ENCODE assay signal across 12 cellular contexts in the genomic region with DNA sequence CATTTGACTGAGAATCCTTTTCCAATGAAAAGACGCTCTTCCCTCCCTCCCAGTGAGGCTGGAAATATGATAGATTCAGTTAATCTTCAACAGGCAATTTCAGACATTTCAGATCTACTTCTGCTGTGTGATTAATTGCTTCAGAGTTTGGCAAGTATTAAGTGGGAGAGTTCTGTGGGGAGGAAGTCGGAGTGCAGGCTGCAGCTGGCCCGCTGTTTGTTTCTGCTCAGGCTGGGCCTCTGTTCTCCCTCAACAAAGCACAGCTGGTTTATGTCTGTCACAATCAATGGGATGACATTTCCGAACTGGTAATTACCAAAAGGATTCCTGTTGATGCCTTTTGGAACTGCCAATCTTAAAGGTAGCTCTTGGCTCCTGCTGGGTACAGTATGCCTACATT.
A peak's percentile ranks its signal among the peaks of the same experiment; 100 is the strongest.
DNase-seq lines count a peak whose midpoint lies in the region; TF ChIP-seq lines count a peak whose summit lies in the region.
"Had no signal": no experiment of that assay in that cellular context is flagged by ENCODE, and none has a peak within 500 bp of the region (broad histone marks: within the 10 kb centered on the region; RNA-seq: fewer than 3 reads in every experiment).

No MANE protein-coding gene starts in this region.

- H2AK5ac ChIP-seq in neuronal stem cell (ENCODE audit: low read depth, low read length): no peak overlapping the region

- H2AFZ ChIP-seq in neuronal stem cell (ENCODE audit: low read length): peak overlapping the region; percentile 81

- no peaks in the 10 kb centered on the region for H3K27me3 ChIP-seq in HUES6 (ENCODE audit: control insufficient read depth, insufficient read depth, low read length)
- no peaks in the 10 kb centered on the region for H3K27me3 ChIP-seq in neuronal stem cell (ENCODE audit: control insufficient read depth in 3 of 3, insufficient read depth in 3 of 3, low read depth in 1 of 3, low read length in 3 of 3)
- H3K27me3 ChIP-seq in tibial artery: no peaks in the 10 kb centered on the region
- H3K27me3 ChIP-seq: tibial nerve had no signal

- H3K4me1 ChIP-seq in HUES6 (ENCODE audit: control insufficient read depth, insufficient read depth, low read length) (peaks cover 14% of the 10 kb centered on the region; the same call in 1 of the 2 replicates), neuronal stem cell (ENCODE audit: control insufficient read depth in 2 of 2, insufficient read depth in 1 of 2, low read depth in 1 of 2, low read length in 2 of 2) (peaks cover 11 to 28% of the 10 kb centered on the region in 2 donors), tibial artery (no peaks in the 10 kb centered on the region)

- H3K9me3 ChIP-seq in HUES6 (ENCODE audit: control insufficient read depth, insufficient read depth, low read depth, low read length): no peaks in the 10 kb centered on the region
- H3K9me3 ChIP-seq in neuronal stem cell (replicated peaks in 1 of 2; ENCODE audit: control insufficient read depth in 2 of 2, insufficient read depth in 1 of 2, low read depth in 1 of 2, low read length in 2 of 2): peaks cover 0 to 2% of the 10 kb centered on the region in 2 donors
- no peaks in the 10 kb centered on the region for H3K9me3 ChIP-seq in tibial artery
- H3K9me3 ChIP-seq: tibial nerve had no signal

- H3K79me1 ChIP-seq in neuronal stem cell (ENCODE audit: low read depth, low read length): no peaks in the 10 kb centered on the region

- H3K9ac ChIP-seq in HUES6 (ENCODE audit: low read length) (peak overlapping the region; percentile 53), neuronal stem cell (ENCODE audit: low read depth, low read length, poor library complexity) (no peak overlapping the region)

- TF ChIP-seq CTCF in fibroblast of villous mesenchyme (IDR thresholded peaks at IDR 0.05; ENCODE audit: insufficient read depth, low read depth, low read length): no peak
- no peak for TF ChIP-seq CTCF in tibial artery (IDR thresholded peaks at IDR 0.05)

- DNase-seq in SHP77 treated with DMSO at 0.1 percent for 48 hours (lab: John Stamatoyannopoulos, UW) (peak; percentile 26), fibroblast of villous mesenchyme (ENCODE audit: low read depth) (peak; percentile 73), neuronal stem cell (ENCODE audit: low spot score) (peak; percentile 24), SKM-1 treated with dmso at 0.1 percent for 144 hours (lab: John Stamatoyannopoulos, UW; ENCODE audit: unreplicated experiment) (no peak), tibial artery (no peak), NCI-H1436 treated with DMSO at 0.1 percent for 48 hours (lab: John Stamatoyannopoulos, UW) (no peak)
- DNase-seq in effector CD4-positive, alpha-beta T cell: no peak
- DNase-seq: activated CD4-positive, alpha-beta T cell treated with anti-CD3 and anti-CD28 coated beads, Interleukin-2, amount 50 U/mL, for 4 hours; CD4-positive, alpha-beta T cell; stimulated activated CD4-positive, alpha-beta T cell treated with anti-CD3 and anti-CD28 coated beads, Interleukin-4, amount 100 ng/mL, for 24 hours had no signal

- H3K36me3 ChIP-seq in HUES6 (ENCODE audit: control insufficient read depth, insufficient read depth, low read length): no peaks in the 10 kb centered on the region
- no peaks in the 10 kb centered on the region for H3K36me3 ChIP-seq in neuronal stem cell (replicated peaks in 1 of 2; ENCODE audit: control insufficient read depth in 2 of 2, insufficient read depth in 2 of 2, low read length in 2 of 2)
- H3K36me3 ChIP-seq in tibial artery: no peaks in the 10 kb centered on the region
- H3K36me3 ChIP-seq: tibial nerve had no signal

- H3K18ac ChIP-seq in neuronal stem cell (ENCODE audit: low read length): no peak overlapping the region

- no peak overlapping the region for H3K14ac ChIP-seq in neuronal stem cell (ENCODE audit: low read length)

- no peak overlapping the region for H2BK120ac ChIP-seq in neuronal stem cell (ENCODE audit: low read depth, low read length)

- WGBS in neuronal stem cell (ENCODE audit: extremely low coverage in 2 of 2, insufficient read length in 2 of 2, insufficient replicate concordance in 1 of 2), 2 donors: no CpG with 5 or more reads among the region's 4 CpGs

- H3K4ac ChIP-seq in neuronal stem cell (ENCODE audit: low read length): no peak overlapping the region

- H3K27ac ChIP-seq in HUES6 (ENCODE audit: low read depth, low read length) (peak overlapping the region; percentile 18; the same call in 1 of the 2 replicates), neuronal stem cell (replicated peaks; ENCODE audit: low read length) (peak overlapping the region; percentile 42), tibial artery (no peak overlapping the region)
- H3K27ac ChIP-seq: tibial nerve had no signal

- H3K4me3 ChIP-seq in HUES6 (ENCODE audit: low read depth, low read length) (no peak overlapping the region), fibroblast of villous mesenchyme (ENCODE audit: low read depth, low read length) (no peak overlapping the region), neuronal stem cell (ENCODE audit: low read length in 2 of 2) (peak overlapping the region in 1 of 2 donors; percentile 22), tibial artery (no peak overlapping the region)
- H3K4me3 ChIP-seq: tibial nerve had no signal

- no peak overlapping the region for H4K91ac ChIP-seq in neuronal stem cell (ENCODE audit: low read depth, low read length, poor library complexity)

- H4K8ac ChIP-seq in neuronal stem cell (ENCODE audit: low read depth, low read length): no peak overlapping the region

- intact Hi-C loops in tibial artery (cut with DNase I; ENCODE audit: low total_unique reads): no loop called here

- no peak overlapping the region for H2BK15ac ChIP-seq in neuronal stem cell (ENCODE audit: low read length)

- H3K23ac ChIP-seq in neuronal stem cell (ENCODE audit: low read depth, low read length, poor library complexity): no peak overlapping the region

- no peak overlapping the region for H3K4me2 ChIP-seq in neuronal stem cell (ENCODE audit: insufficient read depth, low read length, poor library complexity, severe bottlenecking)

- H2BK12ac ChIP-seq in neuronal stem cell (ENCODE audit: low read length): no peak overlapping the region

- no peak overlapping the region for H2BK5ac ChIP-seq in neuronal stem cell (ENCODE audit: low read length)

Comparison
In these comparisons a context has a peak if more than half of its experiments do, and no peak if none do; other contexts are left out.
1. H3K27ac ChIP-seq: peak in HUES6 (single experiment) and neuronal stem cell (single experiment); none in tibial artery (0 of 2).
2. DNase-seq: peak in SHP77 treated with DMSO at 0.1 percent for 48 hours (single experiment), fibroblast of villous mesenchyme (single experiment) and neuronal stem cell (single experiment); none in SKM-1 treated with dmso at 0.1 percent for 144 hours (single experiment), tibial artery (0 of 2), effector CD4-positive, alpha-beta T cell (single experiment) and NCI-H1436 treated with DMSO at 0.1 percent for 48 hours (single experiment).